In genomic region chr1:17629460-17629859, GRCh38 we compare ENCODE assay signal across 12 cellular contexts.
DNase-seq lines count a peak whose midpoint lies in the region; ATAC-seq and TF ChIP-seq lines count a peak whose summit lies in the region.
"Had no signal": no experiment of that assay in that cellular context is flagged by ENCODE, and none has a peak within 500 bp of the region (broad histone marks: within the 10 kb centered on the region; RNA-seq: fewer than 3 reads in every experiment).

No MANE protein-coding gene starts in this region.

- no peaks in the 10 kb centered on the region for H3K4me1 Mint-ChIP-seq in neural crest cell
- H3K4me1 Mint-ChIP-seq: activated naive CD8-positive, alpha-beta T cell treated with anti-CD3 and anti-CD28 coated beads for 36 hours had no signal

- TF ChIP-seq CTCF in BE2C (IDR thresholded peaks at IDR 0.05; ENCODE audit: low read depth, low read length): peak; percentile 19
- TF ChIP-seq CTCF in IMR-90 (conservative IDR thresholded peaks at IDR 0.05; ENCODE audit: low read depth, low read length): 0 out of 2 replicates have a peak, but pooled peaks have one; percentile 10
- peak; percentile 52 for TF ChIP-seq CTCF in neural crest cell (conservative IDR thresholded peaks at IDR 0.05)

- WGBS in IMR-90 (ENCODE audit: extremely low coverage in 2 of 2, insufficient read length in 1 of 2), 2 experiments: no CpG with 5 or more reads among the region's 11 CpGs

- H3K27me3 ChIP-seq in BE2C (no peaks in the 10 kb centered on the region), IMR-90 (ENCODE audit: control insufficient read depth, insufficient read depth, low read length) (no peaks in the 10 kb centered on the region)
- H3K27me3 ChIP-seq: testis had no signal

- H4K20me1 ChIP-seq in IMR-90 (ENCODE audit: insufficient read depth, low read length): no peaks in the 10 kb centered on the region

- no peaks in the 10 kb centered on the region for H3K9me3 ChIP-seq in BE2C
- H3K9me3 ChIP-seq in IMR-90 (ENCODE audit: control insufficient read depth, insufficient read depth, low read length): no peaks in the 10 kb centered on the region
- H3K9me3 ChIP-seq: testis had no signal

- H4K5ac ChIP-seq in IMR-90 (ENCODE audit: low read depth, low read length): no peak overlapping the region

- no peaks in the 10 kb centered on the region for H3K9me3 Mint-ChIP-seq in neural crest cell
- H3K9me3 Mint-ChIP-seq: activated naive CD8-positive, alpha-beta T cell treated with anti-CD3 and anti-CD28 coated beads for 36 hours had no signal

- H3K4me3 ChIP-seq in BE2C (ENCODE audit: low read depth, low read length): no peak overlapping the region
- no peak overlapping the region for H3K4me3 ChIP-seq in IMR-90 (ENCODE audit: insufficient read depth, low read depth, low read length)
- H3K4me3 ChIP-seq: testis had no signal

- H2BK120ac ChIP-seq in IMR-90 (ENCODE audit: low read depth, low read length): no peak overlapping the region

- no peak overlapping the region for H3K56ac ChIP-seq in IMR-90 (ENCODE audit: extremely low read depth, insufficient read depth, low read length)

- intact Hi-C loops in IMR-90 (cut with micrococcal nuclease): no loop called here

- in situ Hi-C loops in IMR-90 (cut with MboI; ENCODE audit: low sequenced_read_pairs): no loop called here

- H3K27ac ChIP-seq in IMR-90 (ENCODE audit: insufficient read depth, low read length): no peak overlapping the region

- no peak overlapping the region for H3K4ac ChIP-seq in IMR-90 (ENCODE audit: low read depth, low read length)

- CTCF ChIA-PET in IMR-90 (lab: Yijun Ruan, JAX): no interaction called here

- no peaks in the 10 kb centered on the region for H3K36me3 Mint-ChIP-seq in neural crest cell (ENCODE audit: low read depth)
- H3K36me3 Mint-ChIP-seq: activated naive CD8-positive, alpha-beta T cell treated with anti-CD3 and anti-CD28 coated beads for 36 hours had no signal

- no peak overlapping the region for H2BK15ac ChIP-seq in IMR-90 (ENCODE audit: low read depth, low read length)

- peaks cover 15% of the 10 kb centered on the region for H3K9me1 ChIP-seq in IMR-90 (ENCODE audit: insufficient read depth, low read length)

- H3K4me3 Mint-ChIP-seq in neural crest cell: no peak overlapping the region
- H3K4me3 Mint-ChIP-seq: activated naive CD8-positive, alpha-beta T cell treated with anti-CD3 and anti-CD28 coated beads for 36 hours had no signal

- H3K4me1 ChIP-seq in BE2C (no peaks in the 10 kb centered on the region), IMR-90 (ENCODE audit: control insufficient read depth, insufficient read depth, low read length) (peaks cover 10% of the 10 kb centered on the region)
- H3K4me1 ChIP-seq: testis had no signal

- H3K23ac ChIP-seq in IMR-90 (ENCODE audit: low read depth, low read length): no peak overlapping the region

- peaks cover 0 to 5% of the 10 kb centered on the region in 2 experiments; a peak in 1 of 4 replicates for H3K79me1 ChIP-seq in IMR-90 (ENCODE audit: low read depth in 1 of 2, low read length in 2 of 2)

- DNase-seq in BE2C: no peak
- no peak for DNase-seq in IMR-90
- peak; percentile 12 for DNase-seq in dermis blood vessel endothelial cell
- no peak for DNase-seq in neural crest cell (ENCODE audit: low read depth, low spot score)
- no peak for DNase-seq in SHP77 treated with DMSO at 0.1 percent for 48 hours (lab: John Stamatoyannopoulos, UW)
- no peak for DNase-seq in NCI-H2107 (lab: John Stamatoyannopoulos, UW)
- DNase-seq in NCI-H2081 treated with DMSO at 0.1 percent for 48 hours (lab: John Stamatoyannopoulos, UW): no peak
- DNase-seq: activated CD4-positive, CD25-positive, alpha-beta regulatory T cell; activated naive CD8-positive, alpha-beta T cell treated with anti-CD3 and anti-CD28 coated beads for 36 hours; NCI-H446 treated with DMSO at 0.1 percent for 48 hours had no signal

- H2AK5ac ChIP-seq in IMR-90 (ENCODE audit: low read depth, low read length): no peak overlapping the region

- no peak overlapping the region for H4K8ac ChIP-seq in IMR-90 (ENCODE audit: low read depth in 2 of 2, low read length in 2 of 2)

- no peaks in the 10 kb centered on the region for H3K27me3 Mint-ChIP-seq in neural crest cell (ENCODE audit: low read depth)
- H3K27me3 Mint-ChIP-seq: activated naive CD8-positive, alpha-beta T cell treated with anti-CD3 and anti-CD28 coated beads for 36 hours had no signal

- no peak overlapping the region for H3K4me2 ChIP-seq in IMR-90 (ENCODE audit: low read depth, low read length)

- H3K27ac Mint-ChIP-seq in neural crest cell (ENCODE audit: unreplicated experiment): no peak overlapping the region
- H3K27ac Mint-ChIP-seq: activated naive CD8-positive, alpha-beta T cell treated with anti-CD3 and anti-CD28 coated beads for 36 hours had no signal

- POLR2A ChIA-PET in IMR-90 (lab: Charles Lee; ENCODE audit: unreplicated experiment): no interaction called here

- H2BK20ac ChIP-seq in IMR-90 (ENCODE audit: low read depth, low read length): no peak overlapping the region

- H3K36me3 ChIP-seq in BE2C: no peaks in the 10 kb centered on the region
- H3K36me3 ChIP-seq in IMR-90 (ENCODE audit: control insufficient read depth, insufficient read depth, low read length): peaks cover 21% of the 10 kb centered on the region

- H3K9ac ChIP-seq in IMR-90 (ENCODE audit: low read depth, low read length): no peak overlapping the region

- H3K14ac ChIP-seq in IMR-90 (replicated peaks; ENCODE audit: low read depth, low read length): no peak overlapping the region

- no peak for TF ChIP-seq RAD21 in IMR-90 (IDR thresholded peaks at IDR 0.05; ENCODE audit: low read length)

- no peak for TF ChIP-seq POLR2A in IMR-90 (IDR thresholded peaks at IDR 0.05; ENCODE audit: low read depth, low read length)

- ATAC-seq in IMR-90 (ENCODE audit: low read depth): no peak
- no peak for ATAC-seq in GM19035 (IDR thresholded peaks at IDR 0.05; ENCODE audit: unreplicated experiment)

- no peak overlapping the region for H2AFZ ChIP-seq in IMR-90 (replicated peaks; ENCODE audit: low read length, poor library complexity)

- no peak overlapping the region for H2AK9ac ChIP-seq in IMR-90 (replicated peaks; ENCODE audit: low read depth, low read length, poor library complexity)

- no peak overlapping the region for H4K91ac ChIP-seq in IMR-90 (ENCODE audit: insufficient read depth, low read depth, low read length)

- no peak overlapping the region for H2BK5ac ChIP-seq in IMR-90 (ENCODE audit: low read depth, low read length, poor library complexity, severe bottlenecking)

- dilution Hi-C loops in IMR-90 (cut with HindIII; ENCODE audit: low sequenced_read_pairs, unreplicated experiment): no loop called here

- no peak overlapping the region for H3K18ac ChIP-seq in IMR-90 (ENCODE audit: low read depth, low read length)

- BruUV-seq in IMR-90 (replicated peaks; lab: Mats Ljungman, UMichigan): no TSS peak

TF ChIP-seq in IMR-90, 13 proteins besides CTCF, POLR2A, EP300 and RAD21:
- TF ChIP-seq CHD1 (IDR thresholded peaks at IDR 0.05; ENCODE audit: low read depth, low read length): no peak
TF ChIP-seq in IMR-90: peak in this region for 0.
